In genomic region chr4:128385683-128386304, GRCh38 we compare ENCODE assay signal across 8 cellular contexts.
DNase-seq lines count a peak whose midpoint lies in the region; ATAC-seq and TF ChIP-seq lines count a peak whose summit lies in the region.

No MANE protein-coding gene starts in this region.

- DNase-seq in NCI-H1092 treated with DMSO at 0.1 percent for 48 hours (lab: John Stamatoyannopoulos, UW) (peak; percentile 22), NCI-H1092 (lab: John Stamatoyannopoulos, UW) (no peak), RPMI7951 (ENCODE audit: low read depth) (peak; percentile 74), heart right ventricle (no peak), thyroid gland (peak in 1 of 2 donors; percentile 9), hypothalamus (lab: John Stamatoyannopoulos, UW) (no peak), GF-D8 (lab: John Stamatoyannopoulos, UW) (no peak), GDM1 (lab: John Stamatoyannopoulos, UW) (no peak)

- H3K36me3 ChIP-seq in heart right ventricle: no peaks in the 10 kb centered on the region
- no peaks in the 10 kb centered on the region for H3K36me3 ChIP-seq in thyroid gland

- 49 to 50% methylated on average over 3 of the region's 3 CpGs for WGBS in heart right ventricle, 2 donors
- 31 to 33% methylated on average over 3 of the region's 3 CpGs for WGBS in thyroid gland, 2 donors

- H3K27me3 ChIP-seq in heart right ventricle: no peaks in the 10 kb centered on the region
- no peaks in the 10 kb centered on the region for H3K27me3 ChIP-seq in thyroid gland

- intact Hi-C loops in heart right ventricle (cut with DNase I) (loop anchor here in 3 of 10 donors (1.0 to 10.0 kb wide), 3 partner anchors 42 to 101 kb away; partner anchors contain the start of gene PGRMC2 (in 1 of the 3)), thyroid gland (cut with DNase I) (no loop called here)

- H3K27ac ChIP-seq in heart right ventricle: peak overlapping the region; percentile 44 to 86 (median 79)
- peak overlapping the region; percentile 87 to 94 (median 92) for H3K27ac ChIP-seq in thyroid gland

- peaks cover 7 to 40% (median 23%) of the 10 kb centered on the region in 9 donors for H3K4me1 ChIP-seq in heart right ventricle
- H3K4me1 ChIP-seq in thyroid gland: peaks cover 28 to 36% of the 10 kb centered on the region in 2 donors

- ATAC-seq in heart right ventricle: peak in 7 of 8 donors; percentile 6 to 36 (median 26)

- H3K9me3 ChIP-seq in heart right ventricle (no peaks in the 10 kb centered on the region), thyroid gland (no peaks in the 10 kb centered on the region)

- TF ChIP-seq CTCF in heart right ventricle (IDR thresholded peaks at IDR 0.05) (peak in 3 of 9 donors; percentile 7 to 20 (median 9)), thyroid gland (IDR thresholded peaks at IDR 0.05) (no peak)

- no peak overlapping the region for H3K4me3 ChIP-seq in heart right ventricle
- no peak overlapping the region for H3K4me3 ChIP-seq in thyroid gland (replicated peaks in 1 of 3)

- no peak for TF ChIP-seq POLR2A in thyroid gland (IDR thresholded peaks at IDR 0.05)

Comparison
In these comparisons a context has a peak if more than half of its experiments do, and no peak if none do; other contexts are left out.
1. DNase-seq: peak in NCI-H1092 treated with DMSO at 0.1 percent for 48 hours (single experiment) and RPMI7951 (single experiment); none in NCI-H1092 (single experiment), heart right ventricle (0 of 2), hypothalamus (0 of 51), GF-D8 (single experiment) and GDM1 (single experiment).